In genomic region chr5:80289320-80289719, GRCh38 we compare ENCODE assay signal across 38 cellular contexts. TPM values are rescaled to one million over a fixed set of nuclear protein-coding genes. Genes with fewer than 3 reads are reported as not detected.
"Had no signal": no experiment of that assay in that cellular context is flagged by ENCODE, and none has a peak within 500 bp of the region (broad histone marks: within the 10 kb centered on the region; RNA-seq: fewer than 3 reads in every experiment).

No MANE protein-coding gene starts in this region.

- H3K27me3 Mint-ChIP-seq: activated CD4-positive, alpha-beta memory T cell treated with anti-CD3 and anti-CD28 coated beads for 36 hours; activated CD4-positive, alpha-beta T cell treated with anti-CD3 and anti-CD28 coated beads, Interleukin-2, amount 10 ng/mL, durations not matched to agents 24 days and 14 days; activated CD8-positive, alpha-beta T cell treated with anti-CD3 and anti-CD28 coated beads for 36 hours; activated naive CD8-positive, alpha-beta T cell treated with anti-CD3 and anti-CD28 coated beads for 36 hours; activated T-helper 17 cell treated with anti-CD3 and anti-CD28 coated beads, Interleukin-2, amount 50 U/mL, for 72 hours; central memory CD8-positive, alpha-beta T cell; T-cell; T-helper 17 cell had no signal

- H3K27ac Mint-ChIP-seq: activated B cell treated with CpG ODN at 0.5 μM for 24 hours; activated CD4-positive, alpha-beta memory T cell treated with anti-CD3 and anti-CD28 coated beads for 36 hours; activated CD4-positive, alpha-beta T cell treated with anti-CD3 and anti-CD28 coated beads, Interleukin-2, amount 10 ng/mL, durations not matched to agents 24 days and 14 days; activated CD8-positive, alpha-beta T cell treated with anti-CD3 and anti-CD28 coated beads for 36 hours; activated naive CD4-positive, alpha-beta T cell treated with anti-CD3 and anti-CD28 coated beads for 36 hours; activated naive CD4-positive, alpha-beta T cell treated with anti-CD3 and anti-CD28 coated beads, Interleukin-2, amount 50 U/mL, for 72 hours; activated naive CD8-positive, alpha-beta T cell treated with anti-CD3 and anti-CD28 coated beads for 36 hours; activated T-cell treated with anti-CD3 and anti-CD28 coated beads, Interleukin-2, amount 50 U/mL, for 72 hours; activated T-helper 1 cell treated with anti-CD3 and anti-CD28 coated beads, Interleukin-12 subunit alpha, Interleukin-12 subunit beta, Interleukin-2, Interleukin-4 antibody, amounts not matched to agents 30 ng/mL and 10 ng/mL and 1 ng/mL, durations not matched to agents 14 hours and 24 hours and 36 hours; activated T-helper 17 cell treated with anti-CD3 and anti-CD28 coated beads, Interleukin-2, amount 50 U/mL, for 72 hours; T-cell; T-helper 17 cell had no signal

- H3K4me3 ChIP-seq: adrenal gland, body of pancreas, breast epithelium, cardiac muscle cell had no signal

- H3K9me3 Mint-ChIP-seq: activated B cell treated with CpG ODN at 0.5 μM for 24 hours; activated CD4-positive, alpha-beta T cell treated with anti-CD3 and anti-CD28 coated beads, Interleukin-2, amount 10 ng/mL, durations not matched to agents 24 days and 14 days; activated CD8-positive, alpha-beta T cell treated with anti-CD3 and anti-CD28 coated beads for 36 hours; activated naive CD4-positive, alpha-beta T cell treated with anti-CD3 and anti-CD28 coated beads, Interleukin-2, amount 50 U/mL, for 72 hours; activated naive CD8-positive, alpha-beta T cell treated with anti-CD3 and anti-CD28 coated beads for 36 hours; activated T-cell treated with anti-CD3 and anti-CD28 coated beads, Interleukin-2, amount 50 U/mL, for 4 hours; activated T-cell treated with anti-CD3 and anti-CD28 coated beads, Interleukin-2, amount 50 U/mL, for 72 hours; activated T-helper 1 cell treated with anti-CD3 and anti-CD28 coated beads, Interleukin-12 subunit alpha, Interleukin-12 subunit beta, Interleukin-2, Interleukin-4 antibody, amounts not matched to agents 30 ng/mL and 10 ng/mL and 1 ng/mL, durations not matched to agents 14 hours and 24 hours and 36 hours; activated T-helper 17 cell treated with anti-CD3 and anti-CD28 coated beads, Interleukin-2, amount 50 U/mL, for 72 hours; central memory CD8-positive, alpha-beta T cell; T-cell had no signal

- H3K27ac ChIP-seq: adrenal gland, body of pancreas, brain microvascular endothelial cell, breast epithelium, cardiac muscle cell, VCaP had no signal

- ATAC-seq: activated CD8-positive, alpha-beta T cell treated with anti-CD3 and anti-CD28 coated beads for 36 hours; activated naive CD4-positive, alpha-beta T cell treated with anti-CD3 and anti-CD28 coated beads, Interleukin-2, amount 50 U/mL, for 72 hours; activated T-cell treated with anti-CD3 and anti-CD28 coated beads, Interleukin-2, amount 50 U/mL, for 4 hours; activated T-cell treated with anti-CD3 and anti-CD28 coated beads, Interleukin-2, amount 50 U/mL, for 72 hours; activated T-helper 17 cell treated with anti-CD3 and anti-CD28 coated beads, Interleukin-2, amount 50 U/mL, for 72 hours; body of pancreas; T-cell; T-helper 17 cell had no signal

- DNase-seq: activated B cell treated with CpG ODN at 0.5 μM for 24 hours; activated CD4-positive, alpha-beta memory T cell treated with anti-CD3 and anti-CD28 coated beads for 36 hours; activated CD4-positive, alpha-beta T cell treated with anti-CD3 and anti-CD28 coated beads for 4 hours; activated CD4-positive, alpha-beta T cell treated with anti-CD3 and anti-CD28 coated beads, Interleukin-2, amount 10 ng/mL, durations not matched to agents 24 days and 14 days; activated CD4-positive, alpha-beta T cell treated with anti-CD3 and anti-CD28 coated beads, Interleukin-2, amount 50 U/mL, for 1 hour; activated CD4-positive, alpha-beta T cell treated with anti-CD3 and anti-CD28 coated beads, Interleukin-2, amount 50 U/mL, for 4 hours; activated CD4-positive, CD25-positive, alpha-beta regulatory T cell treated with anti-CD3 and anti-CD28 coated beads, Interleukin-2, amount 50 U/mL, for 72 hours; activated CD8-positive, alpha-beta T cell treated with anti-CD3 and anti-CD28 coated beads for 36 hours; activated effector memory CD4-positive, alpha-beta T cell treated with anti-CD3 and anti-CD28 coated beads, Interleukin-2, amount 50 U/mL, for 16 hours; activated gamma-delta T cell treated with Interleukin-2 at 50 U/mL for 16 hours; activated naive CD4-positive, alpha-beta T cell; activated naive CD4-positive, alpha-beta T cell treated with anti-CD3 and anti-CD28 coated beads for 36 hours; activated naive CD4-positive, alpha-beta T cell treated with anti-CD3 and anti-CD28 coated beads, Interleukin-2, amount 50 U/mL, for 16 hours; activated naive CD8-positive, alpha-beta T cell treated with anti-CD3 and anti-CD28 coated beads for 36 hours; activated T-cell treated with anti-CD3 and anti-CD28 coated beads for 4 hours; activated T-cell treated with anti-CD3 and anti-CD28 coated beads, Interleukin-2, amount 50 U/mL, for 1 hour; activated T-cell treated with anti-CD3 and anti-CD28 coated beads, Interleukin-2, amount 50 U/mL, for 4 hours; activated T-cell treated with anti-CD3 and anti-CD28 coated beads, Interleukin-2, amount 50 U/mL, for 72 hours; adrenal gland; amniotic stem cell; aorta; body of pancreas; brain microvascular endothelial cell; cerebellar nuclear complex; T-cell; T-helper 17 cell; T1000 had no signal

- H3K4me3 Mint-ChIP-seq: activated B cell treated with CpG ODN at 0.5 μM for 24 hours; activated CD4-positive, alpha-beta memory T cell treated with anti-CD3 and anti-CD28 coated beads for 36 hours; activated CD4-positive, alpha-beta T cell treated with anti-CD3 and anti-CD28 coated beads, Interleukin-2, amount 10 ng/mL, durations not matched to agents 24 days and 14 days; activated CD8-positive, alpha-beta T cell treated with anti-CD3 and anti-CD28 coated beads for 36 hours; activated naive CD4-positive, alpha-beta T cell treated with anti-CD3 and anti-CD28 coated beads for 36 hours; activated naive CD8-positive, alpha-beta T cell treated with anti-CD3 and anti-CD28 coated beads for 36 hours; activated T-cell treated with anti-CD3 and anti-CD28 coated beads, Interleukin-2, amount 50 U/mL, for 4 hours; activated T-cell treated with anti-CD3 and anti-CD28 coated beads, Interleukin-2, amount 50 U/mL, for 72 hours; activated T-helper 1 cell treated with anti-CD3 and anti-CD28 coated beads, Interleukin-12 subunit alpha, Interleukin-12 subunit beta, Interleukin-2, Interleukin-4 antibody, amounts not matched to agents 30 ng/mL and 10 ng/mL and 1 ng/mL, durations not matched to agents 14 hours and 24 hours and 36 hours; activated T-helper 17 cell treated with anti-CD3 and anti-CD28 coated beads, Interleukin-2, amount 50 U/mL, for 72 hours; central memory CD8-positive, alpha-beta T cell; T-cell; T-helper 17 cell had no signal

- H3K36me3 Mint-ChIP-seq: activated CD4-positive, alpha-beta memory T cell treated with anti-CD3 and anti-CD28 coated beads for 36 hours; activated naive CD4-positive, alpha-beta T cell treated with anti-CD3 and anti-CD28 coated beads, Interleukin-2, amount 50 U/mL, for 72 hours; activated naive CD8-positive, alpha-beta T cell treated with anti-CD3 and anti-CD28 coated beads for 36 hours; T-cell had no signal

- H3K4me1 Mint-ChIP-seq: activated B cell treated with CpG ODN at 0.5 μM for 24 hours had no signal

- H3K4me1 ChIP-seq: adrenal gland, body of pancreas, breast epithelium had no signal

- H3K27me3 ChIP-seq: adrenal gland, body of pancreas, brain microvascular endothelial cell, breast epithelium, cardiac muscle cell had no signal

- H3K36me3 ChIP-seq: adrenal gland, brain microvascular endothelial cell, breast epithelium, cardiac muscle cell had no signal

- H3K9me3 ChIP-seq: breast epithelium had no signal

RNA-seq across cellular contexts. Expression of gene SPZ1, which starts 30.5 kb away (rescaled TPM):
- total RNA-seq: activated B cell treated with CpG ODN at 0.5 μM for 24 hours; activated CD4-positive, alpha-beta memory T cell treated with anti-CD3 and anti-CD28 coated beads for 36 hours; activated CD4-positive, alpha-beta T cell treated with anti-CD3 and anti-CD28 coated beads, Interleukin-2, amount 10 ng/mL, durations not matched to agents 24 days and 14 days; activated CD8-positive, alpha-beta memory T cell treated with anti-CD3 and anti-CD28 coated beads for 36 hours; activated CD8-positive, alpha-beta T cell treated with anti-CD3 and anti-CD28 coated beads for 36 hours; activated naive CD4-positive, alpha-beta T cell treated with anti-CD3 and anti-CD28 coated beads for 36 hours; activated naive CD4-positive, alpha-beta T cell treated with anti-CD3 and anti-CD28 coated beads, Interleukin-2, amount 50 U/mL, for 72 hours; activated naive CD8-positive, alpha-beta T cell treated with anti-CD3 and anti-CD28 coated beads for 36 hours; activated T-cell treated with anti-CD3 and anti-CD28 coated beads, Interleukin-2, amount 50 U/mL, for 4 hours; activated T-cell treated with anti-CD3 and anti-CD28 coated beads, Interleukin-2, amount 50 U/mL, for 72 hours; activated T-helper 1 cell treated with anti-CD3 and anti-CD28 coated beads, Interleukin-12 subunit alpha, Interleukin-12 subunit beta, Interleukin-2, Interleukin-4 antibody, amounts not matched to agents 30 ng/mL and 10 ng/mL and 1 ng/mL, durations not matched to agents 14 hours and 24 hours and 36 hours; activated T-helper 17 cell treated with anti-CD3 and anti-CD28 coated beads, Interleukin-2, amount 50 U/mL, for 72 hours; adrenal gland; aorta; astrocyte; body of pancreas; breast epithelium; cardiac muscle cell; chondrocyte; T-cell; T-helper 17 cell; T-helper 2 cell treated with Interferon-gamma antibody and Interleukin-4, amounts not matched to agents 100 ng/mL and 5 ng/mL, for 36 hours had no signal
- polyA plus RNA-seq: adrenal gland, aorta, cardiac muscle cell had no signal
